Comparison of ENCODE assay signal across 15 cellular contexts in genomic region chr6:90155114-90155513, GRCh38.
"Had no signal": no experiment of that assay in that cellular context is flagged by ENCODE, and none has a peak within 500 bp of the region (broad histone marks: within the 10 kb centered on the region; RNA-seq: fewer than 3 reads in every experiment).

No MANE protein-coding gene starts in this region.

- H3K27me3 ChIP-seq: cardiac muscle cell, esophagus squamous epithelium, gastrocnemius medialis, thyroid gland had no signal

- H3K9me3 Mint-ChIP-seq: activated CD4-positive, alpha-beta memory T cell treated with anti-CD3 and anti-CD28 coated beads for 36 hours; activated T-helper 17 cell treated with anti-CD3 and anti-CD28 coated beads, Interleukin-2, amount 50 U/mL, for 72 hours; memory B cell had no signal

- H3K36me3 ChIP-seq: cardiac muscle cell, esophagus squamous epithelium, gastrocnemius medialis, left ventricle myocardium inferior, thyroid gland had no signal

- H3K4me1 ChIP-seq: thyroid gland had no signal

- H3K4me3 Mint-ChIP-seq: activated CD4-positive, alpha-beta memory T cell treated with anti-CD3 and anti-CD28 coated beads for 36 hours; activated T-helper 17 cell treated with anti-CD3 and anti-CD28 coated beads, Interleukin-2, amount 50 U/mL, for 72 hours; memory B cell; T-helper 17 cell had no signal

- H3K27ac ChIP-seq: cardiac muscle cell, esophagus squamous epithelium, gastrocnemius medialis, left ventricle myocardium inferior, thyroid gland had no signal

- DNase-seq: activated CD4-positive, alpha-beta memory T cell treated with anti-CD3 and anti-CD28 coated beads for 36 hours; activated CD4-positive, CD25-positive, alpha-beta regulatory T cell treated with anti-CD3 and anti-CD28 coated beads, Interleukin-2, amount 50 U/mL, for 72 hours; activated CD8-positive, alpha-beta memory T cell treated with anti-CD3 and anti-CD28 coated beads, Interleukin-2, amount 50 U/mL, for 4 hours; esophagus squamous epithelium; gastrocnemius medialis; kidney; left ventricle myocardium inferior; stimulated activated CD4-positive, alpha-beta T cell treated with anti-CD3 and anti-CD28 coated beads, Interleukin-12 subunit alpha, Interleukin-12 subunit beta, amount 100 ng/mL, for 4 hours; stimulated activated CD4-positive, alpha-beta T cell treated with anti-CD3 and anti-CD28 coated beads, Interleukin-4, amount 100 ng/mL, for 1 hour; stimulated activated CD8-positive, alpha-beta memory T cell treated with anti-CD3 and anti-CD28 coated beads, Interleukin-4, amount 100 ng/mL, for 48 hours; T-helper 17 cell; thyroid gland had no signal

- H3K9me3 ChIP-seq: esophagus squamous epithelium, gastrocnemius medialis, left ventricle myocardium inferior, thyroid gland had no signal

- H3K27ac Mint-ChIP-seq: activated CD4-positive, alpha-beta memory T cell treated with anti-CD3 and anti-CD28 coated beads for 36 hours; activated T-helper 17 cell treated with anti-CD3 and anti-CD28 coated beads, Interleukin-2, amount 50 U/mL, for 72 hours; memory B cell; T-helper 17 cell had no signal

- ATAC-seq: activated T-helper 17 cell treated with anti-CD3 and anti-CD28 coated beads, Interleukin-2, amount 50 U/mL, for 72 hours; gastrocnemius medialis; T-helper 17 cell had no signal

- H3K4me3 ChIP-seq: cardiac muscle cell, esophagus squamous epithelium, gastrocnemius medialis, left ventricle myocardium inferior, thyroid gland had no signal

- H3K27me3 Mint-ChIP-seq: activated CD4-positive, alpha-beta memory T cell treated with anti-CD3 and anti-CD28 coated beads for 36 hours; activated T-helper 17 cell treated with anti-CD3 and anti-CD28 coated beads, Interleukin-2, amount 50 U/mL, for 72 hours; memory B cell; T-helper 17 cell had no signal
